ENCODE assay signal across 1 cellular context in the genomic region with DNA sequence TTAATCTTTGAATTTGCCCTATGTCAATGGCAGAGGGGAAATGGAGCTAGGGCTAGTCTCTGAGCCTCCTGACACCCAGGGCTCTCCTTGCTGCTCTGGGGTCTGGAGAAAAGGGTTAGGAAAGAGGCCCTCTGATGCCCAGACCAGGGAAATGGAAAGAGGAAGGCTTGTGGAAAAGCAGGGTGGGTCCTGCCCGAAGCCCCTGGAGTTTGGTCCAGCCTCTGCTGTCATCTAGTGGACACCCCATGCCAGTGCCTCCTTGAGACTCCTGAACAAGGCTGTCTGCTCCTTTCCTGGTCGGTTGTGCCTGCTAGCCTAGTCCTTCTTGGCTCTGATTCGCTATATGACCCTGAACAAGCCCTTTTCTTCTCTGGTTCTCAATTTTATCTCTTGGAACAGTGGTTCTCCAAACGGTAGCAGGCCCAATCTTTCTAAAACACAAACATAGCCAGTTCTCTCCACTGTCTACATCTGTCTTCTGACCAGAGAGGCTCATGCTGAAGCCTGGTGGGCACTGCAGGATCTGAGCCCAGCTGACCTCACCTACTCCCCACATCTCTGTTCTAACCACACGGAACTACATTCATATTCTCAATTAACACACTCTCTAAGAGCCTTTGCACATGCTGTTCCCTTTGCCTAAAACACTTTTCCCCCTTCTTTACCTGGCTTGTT.
TF ChIP-seq lines count a peak whose summit lies in the region.

No MANE protein-coding gene starts in this region.

TF ChIP-seq in HepG2, 621 proteins besides CTCF, POLR2A, EP300 and RAD21 (continued from another document and continues in another):
- TF ChIP-seq, protein P1, sequence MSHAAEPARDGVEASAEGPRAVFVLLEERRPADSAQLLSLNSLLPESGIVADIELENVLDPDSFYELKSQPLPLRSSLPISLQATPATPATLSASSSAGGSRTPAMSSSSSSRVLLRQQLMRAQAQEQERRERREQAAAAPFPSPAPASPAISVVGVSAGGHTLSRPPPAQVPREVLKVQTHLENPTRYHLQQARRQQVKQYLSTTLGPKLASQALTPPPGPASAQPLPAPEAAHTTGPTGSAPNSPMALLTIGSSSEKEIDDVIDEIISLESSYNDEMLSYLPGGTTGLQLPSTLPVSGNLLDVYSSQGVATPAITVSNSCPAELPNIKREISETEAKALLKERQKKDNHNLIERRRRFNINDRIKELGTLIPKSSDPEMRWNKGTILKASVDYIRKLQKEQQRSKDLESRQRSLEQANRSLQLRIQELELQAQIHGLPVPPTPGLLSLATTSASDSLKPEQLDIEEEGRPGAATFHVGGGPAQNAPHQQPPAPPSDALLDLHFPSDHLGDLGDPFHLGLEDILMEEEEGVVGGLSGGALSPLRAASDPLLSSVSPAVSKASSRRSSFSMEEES (CRISPR knock-in tag; IDR thresholded peaks at IDR 0.05): no peak
- no peak for TF ChIP-seq ZNF546 (CRISPR knock-in tag; conservative IDR thresholded peaks at IDR 0.05)
- no peak for TF ChIP-seq ZNF780A (CRISPR knock-in tag; IDR thresholded peaks at IDR 0.05)
- TF ChIP-seq ZNF207 (IDR thresholded peaks at IDR 0.05; ENCODE audit: borderline replicate concordance): no peak
- TF ChIP-seq SOX13 (IDR thresholded peaks at IDR 0.05): no peak
- TF ChIP-seq SOX13 (CRISPR knock-in tag; conservative IDR thresholded peaks at IDR 0.05 in 1 of 2, IDR thresholded peaks at IDR 0.05 in 1 of 2): no peak
- TF ChIP-seq ZNF567 (CRISPR knock-in tag; IDR thresholded peaks at IDR 0.05; ENCODE audit: borderline replicate concordance): 0 out of 2 replicates have a peak, but pooled peaks have one; percentile 53
- peak; percentile 42; the same call in 1 of the 2 replicates for TF ChIP-seq ERF (CRISPR knock-in tag; IDR thresholded peaks at IDR 0.05)
- TF ChIP-seq IKZF1 (IDR thresholded peaks at IDR 0.05): no peak
- peak; percentile 97 for TF ChIP-seq ZNF317 (CRISPR knock-in tag; IDR thresholded peaks at IDR 0.05)
- TF ChIP-seq, protein P2, sequence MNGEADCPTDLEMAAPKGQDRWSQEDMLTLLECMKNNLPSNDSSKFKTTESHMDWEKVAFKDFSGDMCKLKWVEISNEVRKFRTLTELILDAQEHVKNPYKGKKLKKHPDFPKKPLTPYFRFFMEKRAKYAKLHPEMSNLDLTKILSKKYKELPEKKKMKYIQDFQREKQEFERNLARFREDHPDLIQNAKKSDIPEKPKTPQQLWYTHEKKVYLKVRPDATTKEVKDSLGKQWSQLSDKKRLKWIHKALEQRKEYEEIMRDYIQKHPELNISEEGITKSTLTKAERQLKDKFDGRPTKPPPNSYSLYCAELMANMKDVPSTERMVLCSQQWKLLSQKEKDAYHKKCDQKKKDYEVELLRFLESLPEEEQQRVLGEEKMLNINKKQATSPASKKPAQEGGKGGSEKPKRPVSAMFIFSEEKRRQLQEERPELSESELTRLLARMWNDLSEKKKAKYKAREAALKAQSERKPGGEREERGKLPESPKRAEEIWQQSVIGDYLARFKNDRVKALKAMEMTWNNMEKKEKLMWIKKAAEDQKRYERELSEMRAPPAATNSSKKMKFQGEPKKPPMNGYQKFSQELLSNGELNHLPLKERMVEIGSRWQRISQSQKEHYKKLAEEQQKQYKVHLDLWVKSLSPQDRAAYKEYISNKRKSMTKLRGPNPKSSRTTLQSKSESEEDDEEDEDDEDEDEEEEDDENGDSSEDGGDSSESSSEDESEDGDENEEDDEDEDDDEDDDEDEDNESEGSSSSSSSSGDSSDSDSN (CRISPR knock-in tag; IDR thresholded peaks at IDR 0.05): 0 out of 2 replicates have a peak, but pooled peaks have one; percentile 18
- no peak for TF ChIP-seq ATM (IDR thresholded peaks at IDR 0.05; ENCODE audit: borderline replicate concordance)
- TF ChIP-seq SYNCRIP (IDR thresholded peaks at IDR 0.05; ENCODE audit: insufficient read depth, low read depth, low read length): no peak
- no peak for TF ChIP-seq ZBTB3 (CRISPR knock-in tag; IDR thresholded peaks at IDR 0.05; ENCODE audit: borderline replicate concordance, low read depth)
- TF ChIP-seq ZFP36L1 (CRISPR knock-in tag; IDR thresholded peaks at IDR 0.05): peak; percentile 56; the same call in 1 of the 2 replicates
- no peak for TF ChIP-seq ZSCAN12 (CRISPR knock-in tag; IDR thresholded peaks at IDR 0.05)
- 0 out of 2 replicates have a peak, but pooled peaks have one; percentile 35 for TF ChIP-seq TSC22D2 (CRISPR knock-in tag; IDR thresholded peaks at IDR 0.05; ENCODE audit: borderline replicate concordance)
- TF ChIP-seq RXRB (CRISPR knock-in tag; IDR thresholded peaks at IDR 0.05; ENCODE audit: borderline replicate concordance): peak; percentile 73; the same call in 1 of the 2 replicates
- TF ChIP-seq, protein P3, sequence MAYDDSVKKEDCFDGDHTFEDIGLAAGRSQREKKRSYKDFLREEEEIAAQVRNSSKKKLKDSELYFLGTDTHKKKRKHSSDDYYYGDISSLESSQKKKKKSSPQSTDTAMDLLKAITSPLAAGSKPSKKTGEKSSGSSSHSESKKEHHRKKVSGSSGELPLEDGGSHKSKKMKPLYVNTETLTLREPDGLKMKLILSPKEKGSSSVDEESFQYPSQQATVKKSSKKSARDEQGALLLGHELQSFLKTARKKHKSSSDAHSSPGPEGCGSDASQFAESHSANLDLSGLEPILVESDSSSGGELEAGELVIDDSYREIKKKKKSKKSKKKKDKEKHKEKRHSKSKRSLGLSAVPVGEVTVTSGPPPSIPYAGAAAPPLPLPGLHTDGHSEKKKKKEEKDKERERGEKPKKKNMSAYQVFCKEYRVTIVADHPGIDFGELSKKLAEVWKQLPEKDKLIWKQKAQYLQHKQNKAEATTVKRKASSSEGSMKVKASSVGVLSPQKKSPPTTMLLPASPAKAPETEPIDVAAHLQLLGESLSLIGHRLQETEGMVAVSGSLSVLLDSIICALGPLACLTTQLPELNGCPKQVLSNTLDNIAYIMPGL (CRISPR knock-in tag; IDR thresholded peaks at IDR 0.05; ENCODE audit: borderline replicate concordance in 1 of 2, low read depth in 1 of 2): peak; percentile 58 to 66; a peak in 3 of 4 replicates
- TF ChIP-seq PAX8 (CRISPR knock-in tag; IDR thresholded peaks at IDR 0.05; ENCODE audit: borderline replicate concordance): no peak
- no peak for TF ChIP-seq ZFX (CRISPR knock-in tag; IDR thresholded peaks at IDR 0.05; ENCODE audit: low read depth)
- TF ChIP-seq RBM39 (IDR thresholded peaks at IDR 0.05; ENCODE audit: low read depth, low read length, poor library complexity, severe bottlenecking): no peak
- TF ChIP-seq, protein P4, sequence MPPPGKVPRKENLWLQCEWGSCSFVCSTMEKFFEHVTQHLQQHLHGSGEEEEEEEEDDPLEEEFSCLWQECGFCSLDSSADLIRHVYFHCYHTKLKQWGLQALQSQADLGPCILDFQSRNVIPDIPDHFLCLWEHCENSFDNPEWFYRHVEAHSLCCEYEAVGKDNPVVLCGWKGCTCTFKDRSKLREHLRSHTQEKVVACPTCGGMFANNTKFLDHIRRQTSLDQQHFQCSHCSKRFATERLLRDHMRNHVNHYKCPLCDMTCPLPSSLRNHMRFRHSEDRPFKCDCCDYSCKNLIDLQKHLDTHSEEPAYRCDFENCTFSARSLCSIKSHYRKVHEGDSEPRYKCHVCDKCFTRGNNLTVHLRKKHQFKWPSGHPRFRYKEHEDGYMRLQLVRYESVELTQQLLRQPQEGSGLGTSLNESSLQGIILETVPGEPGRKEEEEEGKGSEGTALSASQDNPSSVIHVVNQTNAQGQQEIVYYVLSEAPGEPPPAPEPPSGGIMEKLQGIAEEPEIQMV (CRISPR knock-in tag; IDR thresholded peaks at IDR 0.05; ENCODE audit: low read depth): no peak
- TF ChIP-seq ZNF598 (CRISPR knock-in tag; IDR thresholded peaks at IDR 0.05; ENCODE audit: borderline replicate concordance): peak; percentile 49; the same call in 1 of the 2 replicates
- no peak for TF ChIP-seq KMT2B (CRISPR knock-in tag; IDR thresholded peaks at IDR 0.05)
- TF ChIP-seq ZSCAN20 (CRISPR knock-in tag; IDR thresholded peaks at IDR 0.05; ENCODE audit: borderline replicate concordance): no peak
- TF ChIP-seq, protein P5, sequence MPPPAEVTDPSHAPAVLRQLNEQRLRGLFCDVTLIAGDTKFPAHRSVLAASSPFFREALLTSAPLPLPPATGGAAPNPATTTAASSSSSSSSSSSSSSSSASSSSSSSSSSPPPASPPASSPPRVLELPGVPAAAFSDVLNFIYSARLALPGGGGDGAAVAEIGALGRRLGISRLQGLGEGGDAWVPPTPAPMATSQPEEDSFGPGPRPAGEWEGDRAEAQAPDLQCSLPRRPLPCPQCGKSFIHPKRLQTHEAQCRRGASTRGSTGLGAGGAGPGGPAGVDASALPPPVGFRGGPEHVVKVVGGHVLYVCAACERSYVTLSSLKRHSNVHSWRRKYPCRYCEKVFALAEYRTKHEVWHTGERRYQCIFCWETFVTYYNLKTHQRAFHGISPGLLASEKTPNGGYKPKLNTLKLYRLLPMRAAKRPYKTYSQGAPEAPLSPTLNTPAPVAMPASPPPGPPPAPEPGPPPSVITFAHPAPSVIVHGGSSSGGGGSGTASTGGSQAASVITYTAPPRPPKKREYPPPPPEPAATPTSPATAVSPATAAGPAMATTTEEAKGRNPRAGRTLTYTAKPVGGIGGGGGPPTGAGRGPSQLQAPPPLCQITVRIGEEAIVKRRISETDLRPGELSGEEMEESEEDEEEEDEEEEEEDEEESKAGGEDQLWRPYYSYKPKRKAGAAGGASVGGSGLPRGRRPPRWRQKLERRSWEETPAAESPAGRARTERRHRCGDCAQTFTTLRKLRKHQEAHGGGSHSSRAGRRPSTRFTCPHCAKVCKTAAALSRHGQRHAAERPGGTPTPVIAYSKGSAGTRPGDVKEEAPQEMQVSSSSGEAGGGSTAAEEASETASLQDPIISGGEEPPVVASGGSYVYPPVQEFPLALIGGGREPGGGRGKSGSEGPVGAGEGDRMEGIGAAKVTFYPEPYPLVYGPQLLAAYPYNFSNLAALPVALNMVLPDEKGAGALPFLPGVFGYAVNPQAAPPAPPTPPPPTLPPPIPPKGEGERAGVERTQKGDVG (CRISPR knock-in tag; IDR thresholded peaks at IDR 0.05; ENCODE audit: borderline replicate concordance): no peak
- peak; percentile 8; the same call in 1 of the 2 replicates for TF ChIP-seq ETV5 (CRISPR knock-in tag; IDR thresholded peaks at IDR 0.05; ENCODE audit: borderline replicate concordance)
- TF ChIP-seq, protein P6, sequence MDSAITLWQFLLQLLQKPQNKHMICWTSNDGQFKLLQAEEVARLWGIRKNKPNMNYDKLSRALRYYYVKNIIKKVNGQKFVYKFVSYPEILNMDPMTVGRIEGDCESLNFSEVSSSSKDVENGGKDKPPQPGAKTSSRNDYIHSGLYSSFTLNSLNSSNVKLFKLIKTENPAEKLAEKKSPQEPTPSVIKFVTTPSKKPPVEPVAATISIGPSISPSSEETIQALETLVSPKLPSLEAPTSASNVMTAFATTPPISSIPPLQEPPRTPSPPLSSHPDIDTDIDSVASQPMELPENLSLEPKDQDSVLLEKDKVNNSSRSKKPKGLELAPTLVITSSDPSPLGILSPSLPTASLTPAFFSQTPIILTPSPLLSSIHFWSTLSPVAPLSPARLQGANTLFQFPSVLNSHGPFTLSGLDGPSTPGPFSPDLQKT (CRISPR knock-in tag; IDR thresholded peaks at IDR 0.05; ENCODE audit: borderline replicate concordance): no peak
- TF ChIP-seq, protein P7, sequence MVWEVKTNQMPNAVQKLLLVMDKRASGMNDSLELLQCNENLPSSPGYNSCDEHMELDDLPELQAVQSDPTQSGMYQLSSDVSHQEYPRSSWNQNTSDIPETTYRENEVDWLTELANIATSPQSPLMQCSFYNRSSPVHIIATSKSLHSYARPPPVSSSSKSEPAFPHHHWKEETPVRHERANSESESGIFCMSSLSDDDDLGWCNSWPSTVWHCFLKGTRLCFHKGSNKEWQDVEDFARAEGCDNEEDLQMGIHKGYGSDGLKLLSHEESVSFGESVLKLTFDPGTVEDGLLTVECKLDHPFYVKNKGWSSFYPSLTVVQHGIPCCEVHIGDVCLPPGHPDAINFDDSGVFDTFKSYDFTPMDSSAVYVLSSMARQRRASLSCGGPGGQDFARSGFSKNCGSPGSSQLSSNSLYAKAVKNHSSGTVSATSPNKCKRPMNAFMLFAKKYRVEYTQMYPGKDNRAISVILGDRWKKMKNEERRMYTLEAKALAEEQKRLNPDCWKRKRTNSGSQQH (CRISPR knock-in tag; IDR thresholded peaks at IDR 0.05; ENCODE audit: low read depth): no peak
- TF ChIP-seq GATAD2A (CRISPR knock-in tag; IDR thresholded peaks at IDR 0.05): peak; percentile 35; the same call in 1 of the 2 replicates
- no peak for TF ChIP-seq CREM (IDR thresholded peaks at IDR 0.05)
- no peak for TF ChIP-seq CREM (CRISPR knock-in tag; IDR thresholded peaks at IDR 0.05)
- TF ChIP-seq KAT7 (CRISPR knock-in tag; IDR thresholded peaks at IDR 0.05; ENCODE audit: borderline replicate concordance): no peak
- TF ChIP-seq, protein P8, sequence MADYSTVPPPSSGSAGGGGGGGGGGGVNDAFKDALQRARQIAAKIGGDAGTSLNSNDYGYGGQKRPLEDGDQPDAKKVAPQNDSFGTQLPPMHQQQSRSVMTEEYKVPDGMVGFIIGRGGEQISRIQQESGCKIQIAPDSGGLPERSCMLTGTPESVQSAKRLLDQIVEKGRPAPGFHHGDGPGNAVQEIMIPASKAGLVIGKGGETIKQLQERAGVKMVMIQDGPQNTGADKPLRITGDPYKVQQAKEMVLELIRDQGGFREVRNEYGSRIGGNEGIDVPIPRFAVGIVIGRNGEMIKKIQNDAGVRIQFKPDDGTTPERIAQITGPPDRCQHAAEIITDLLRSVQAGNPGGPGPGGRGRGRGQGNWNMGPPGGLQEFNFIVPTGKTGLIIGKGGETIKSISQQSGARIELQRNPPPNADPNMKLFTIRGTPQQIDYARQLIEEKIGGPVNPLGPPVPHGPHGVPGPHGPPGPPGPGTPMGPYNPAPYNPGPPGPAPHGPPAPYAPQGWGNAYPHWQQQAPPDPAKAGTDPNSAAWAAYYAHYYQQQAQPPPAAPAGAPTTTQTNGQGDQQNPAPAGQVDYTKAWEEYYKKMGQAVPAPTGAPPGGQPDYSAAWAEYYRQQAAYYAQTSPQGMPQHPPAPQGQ (CRISPR knock-in tag; IDR thresholded peaks at IDR 0.05; ENCODE audit: borderline replicate concordance): no peak
- no peak for TF ChIP-seq ZNF3 (CRISPR knock-in tag; IDR thresholded peaks at IDR 0.05)
- 0 out of 2 replicates have a peak, but pooled peaks have one; percentile 50 for TF ChIP-seq KDM2A (CRISPR knock-in tag; IDR thresholded peaks at IDR 0.05; ENCODE audit: borderline replicate concordance, low read depth)
- no peak for TF ChIP-seq ZNF674 (CRISPR knock-in tag; IDR thresholded peaks at IDR 0.05; ENCODE audit: low read depth)
- no peak for TF ChIP-seq KLF13 (CRISPR knock-in tag; IDR thresholded peaks at IDR 0.05)
- TF ChIP-seq ZNF841 (CRISPR knock-in tag; IDR thresholded peaks at IDR 0.05; ENCODE audit: borderline replicate concordance): no peak
